In the genomic region with DNA sequence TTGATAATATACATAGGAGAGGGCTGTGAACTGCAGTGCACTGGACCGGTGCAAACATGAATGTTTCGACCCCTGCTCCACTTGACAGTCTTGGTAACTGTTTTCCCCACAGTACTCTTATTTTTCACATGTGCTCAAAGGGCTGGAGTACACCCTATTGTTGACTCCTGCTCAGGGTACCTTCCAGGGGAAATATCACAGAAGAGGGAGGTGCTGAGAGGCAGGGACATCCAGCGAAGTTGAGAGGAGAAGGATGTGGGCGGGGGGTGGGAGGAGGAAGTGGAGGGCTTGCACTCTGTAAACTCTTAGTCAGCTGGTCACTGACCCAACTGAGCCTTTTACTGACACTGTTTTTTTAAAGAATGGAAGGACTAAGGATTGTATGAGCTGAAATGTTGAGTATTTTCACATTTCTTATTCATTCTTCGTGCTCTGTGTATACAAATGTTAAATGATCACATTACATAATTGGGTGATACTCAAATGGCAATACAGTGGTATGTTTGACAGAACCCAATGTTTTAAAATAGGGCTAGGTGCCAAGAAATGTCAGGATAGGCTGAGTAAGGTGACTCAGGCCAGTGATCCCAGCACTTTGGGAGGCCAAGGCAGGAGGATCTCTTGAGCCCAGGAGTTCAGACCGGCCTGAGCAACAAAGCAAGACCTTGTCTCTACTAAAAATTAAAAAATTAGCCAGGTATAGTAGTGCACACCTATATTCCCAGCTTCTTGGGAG, we compare ENCODE assay signal across 1 cellular context.
TF ChIP-seq lines count a peak whose summit lies in the region.

No MANE protein-coding gene starts in this region.

TF ChIP-seq in K562, 482 proteins besides CTCF, POLR2A, EP300 and RAD21 (continued from another document):
- TF ChIP-seq, protein P1, sequence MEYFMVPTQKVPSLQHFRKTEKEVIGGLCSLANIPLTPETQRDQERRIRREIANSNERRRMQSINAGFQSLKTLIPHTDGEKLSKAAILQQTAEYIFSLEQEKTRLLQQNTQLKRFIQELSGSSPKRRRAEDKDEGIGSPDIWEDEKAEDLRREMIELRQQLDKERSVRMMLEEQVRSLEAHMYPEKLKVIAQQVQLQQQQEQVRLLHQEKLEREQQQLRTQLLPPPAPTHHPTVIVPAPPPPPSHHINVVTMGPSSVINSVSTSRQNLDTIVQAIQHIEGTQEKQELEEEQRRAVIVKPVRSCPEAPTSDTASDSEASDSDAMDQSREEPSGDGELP (CRISPR knock-in tag; IDR thresholded peaks at IDR 0.05; ENCODE audit: borderline replicate concordance), result peak; percentile 54; the same call in 1 of the 2 replicates
- TF ChIP-seq NFE2 (IDR thresholded peaks at IDR 0.05; ENCODE audit: low read depth) (no peak), SPI1 (IDR thresholded peaks at IDR 0.05; ENCODE audit: borderline replicate concordance, low read depth, low read length) (peak; percentile 85), FOSL1 (tag; conservative IDR thresholded peaks at IDR 0.05) (0 out of 2 replicates have a peak, but pooled peaks have one; percentile 34), DPF2 (IDR thresholded peaks at IDR 0.05) (0 out of 2 replicates have a peak, but pooled peaks have one; percentile 34), NFIC (IDR thresholded peaks at IDR 0.05) (peak; percentile 83), NELFE (IDR thresholded peaks at IDR 0.05; ENCODE audit: insufficient read depth, insufficient read length) (no peak), RCOR1 (IDR thresholded peaks at IDR 0.05; ENCODE audit: borderline replicate concordance in 1 of 2, low read depth in 2 of 2, low read length in 2 of 2) (peak in 1 of 2 experiments; percentile 45; a peak in 1 of 4 replicates), SMARCC2 (IDR thresholded peaks at IDR 0.05; ENCODE audit: low read depth) (no peak), SMARCA4 (IDR thresholded peaks at IDR 0.05) (peak; percentile 24; the same call in 1 of the 2 replicates), MIER1 (IDR thresholded peaks at IDR 0.05; ENCODE audit: low read depth) (no peak), ZNF57 (CRISPR knock-in tag; IDR thresholded peaks at IDR 0.05) (no peak), EGR1 (conservative IDR thresholded peaks at IDR 0.05) (peak; percentile 90), RAD51 (IDR thresholded peaks at IDR 0.05; ENCODE audit: borderline replicate concordance, low read depth) (0 out of 2 replicates have a peak, but pooled peaks have one; percentile 25), CREBBP (IDR thresholded peaks at IDR 0.05; ENCODE audit: low read depth, low read length) (no peak), POLR2AphosphoS5 (IDR thresholded peaks at IDR 0.05; ENCODE audit: control insufficient read depth, insufficient read depth, low read depth, low read length) (no peak), KAT7 (CRISPR knock-in tag; IDR thresholded peaks at IDR 0.05; ENCODE audit: borderline replicate concordance) (no peak), RHOXF2B (CRISPR knock-in tag; conservative IDR thresholded peaks at IDR 0.05) (no peak), DDX20 (tag; IDR thresholded peaks at IDR 0.05; ENCODE audit: low read depth) (no peak), SP1 (CRISPR knock-in tag; IDR thresholded peaks at IDR 0.05) (no peak), JUN (IDR thresholded peaks at IDR 0.05; ENCODE audit: borderline replicate concordance, low read depth, low read length) (no peak), JUN (CRISPR knock-in tag; IDR thresholded peaks at IDR 0.05; ENCODE audit: borderline replicate concordance) (no peak), FOXP1 (CRISPR knock-in tag; IDR thresholded peaks at IDR 0.05) (no peak), ZNF316 (IDR thresholded peaks at IDR 0.05) (0 out of 2 replicates have a peak, but pooled peaks have one; percentile 23), DACH1 (IDR thresholded peaks at IDR 0.05; ENCODE audit: partially characterized antibody) (peak; percentile 63), ZNF263 (CRISPR knock-in tag; IDR thresholded peaks at IDR 0.05; ENCODE audit: borderline replicate concordance) (no peak), PRMT5 (CRISPR knock-in tag; IDR thresholded peaks at IDR 0.05) (no peak), ZNF75A (CRISPR knock-in tag; IDR thresholded peaks at IDR 0.05) (no peak), NR1H2 (CRISPR knock-in tag; IDR thresholded peaks at IDR 0.05) (no peak), KDM4B (IDR thresholded peaks at IDR 0.05; ENCODE audit: borderline replicate concordance in 2 of 2, low read depth in 1 of 2) (no peak), TCF7L2 (IDR thresholded peaks at IDR 0.05; ENCODE audit: low read depth, low read length) (no peak)
- TF ChIP-seq, protein P2, sequence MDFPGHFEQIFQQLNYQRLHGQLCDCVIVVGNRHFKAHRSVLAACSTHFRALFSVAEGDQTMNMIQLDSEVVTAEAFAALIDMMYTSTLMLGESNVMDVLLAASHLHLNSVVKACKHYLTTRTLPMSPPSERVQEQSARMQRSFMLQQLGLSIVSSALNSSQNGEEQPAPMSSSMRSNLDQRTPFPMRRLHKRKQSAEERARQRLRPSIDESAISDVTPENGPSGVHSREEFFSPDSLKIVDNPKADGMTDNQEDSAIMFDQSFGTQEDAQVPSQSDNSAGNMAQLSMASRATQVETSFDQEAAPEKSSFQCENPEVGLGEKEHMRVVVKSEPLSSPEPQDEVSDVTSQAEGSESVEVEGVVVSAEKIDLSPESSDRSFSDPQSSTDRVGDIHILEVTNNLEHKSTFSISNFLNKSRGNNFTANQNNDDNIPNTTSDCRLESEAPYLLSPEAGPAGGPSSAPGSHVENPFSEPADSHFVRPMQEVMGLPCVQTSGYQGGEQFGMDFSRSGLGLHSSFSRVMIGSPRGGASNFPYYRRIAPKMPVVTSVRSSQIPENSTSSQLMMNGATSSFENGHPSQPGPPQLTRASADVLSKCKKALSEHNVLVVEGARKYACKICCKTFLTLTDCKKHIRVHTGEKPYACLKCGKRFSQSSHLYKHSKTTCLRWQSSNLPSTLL (IDR thresholded peaks at IDR 0.05), result no peak
- TF ChIP-seq, protein P3, sequence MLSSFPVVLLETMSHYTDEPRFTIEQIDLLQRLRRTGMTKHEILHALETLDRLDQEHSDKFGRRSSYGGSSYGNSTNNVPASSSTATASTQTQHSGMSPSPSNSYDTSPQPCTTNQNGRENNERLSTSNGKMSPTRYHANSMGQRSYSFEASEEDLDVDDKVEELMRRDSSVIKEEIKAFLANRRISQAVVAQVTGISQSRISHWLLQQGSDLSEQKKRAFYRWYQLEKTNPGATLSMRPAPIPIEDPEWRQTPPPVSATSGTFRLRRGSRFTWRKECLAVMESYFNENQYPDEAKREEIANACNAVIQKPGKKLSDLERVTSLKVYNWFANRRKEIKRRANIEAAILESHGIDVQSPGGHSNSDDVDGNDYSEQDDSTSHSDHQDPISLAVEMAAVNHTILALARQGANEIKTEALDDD (IDR thresholded peaks at IDR 0.05), result peak; percentile 52; the same call in 1 of the 2 replicates
- TF ChIP-seq, protein P4, sequence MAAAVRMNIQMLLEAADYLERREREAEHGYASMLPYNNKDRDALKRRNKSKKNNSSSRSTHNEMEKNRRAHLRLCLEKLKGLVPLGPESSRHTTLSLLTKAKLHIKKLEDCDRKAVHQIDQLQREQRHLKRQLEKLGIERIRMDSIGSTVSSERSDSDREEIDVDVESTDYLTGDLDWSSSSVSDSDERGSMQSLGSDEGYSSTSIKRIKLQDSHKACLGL (CRISPR knock-in tag; IDR thresholded peaks at IDR 0.05; ENCODE audit: borderline replicate concordance, poor library complexity, severe bottlenecking), result no peak
- TF ChIP-seq, protein P5, sequence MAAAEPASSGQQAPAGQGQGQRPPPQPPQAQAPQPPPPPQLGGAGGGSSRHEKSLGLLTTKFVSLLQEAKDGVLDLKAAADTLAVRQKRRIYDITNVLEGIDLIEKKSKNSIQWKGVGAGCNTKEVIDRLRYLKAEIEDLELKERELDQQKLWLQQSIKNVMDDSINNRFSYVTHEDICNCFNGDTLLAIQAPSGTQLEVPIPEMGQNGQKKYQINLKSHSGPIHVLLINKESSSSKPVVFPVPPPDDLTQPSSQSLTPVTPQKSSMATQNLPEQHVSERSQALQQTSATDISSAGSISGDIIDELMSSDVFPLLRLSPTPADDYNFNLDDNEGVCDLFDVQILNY (CRISPR knock-in tag; IDR thresholded peaks at IDR 0.05), result no peak
- TF ChIP-seq, protein P6, sequence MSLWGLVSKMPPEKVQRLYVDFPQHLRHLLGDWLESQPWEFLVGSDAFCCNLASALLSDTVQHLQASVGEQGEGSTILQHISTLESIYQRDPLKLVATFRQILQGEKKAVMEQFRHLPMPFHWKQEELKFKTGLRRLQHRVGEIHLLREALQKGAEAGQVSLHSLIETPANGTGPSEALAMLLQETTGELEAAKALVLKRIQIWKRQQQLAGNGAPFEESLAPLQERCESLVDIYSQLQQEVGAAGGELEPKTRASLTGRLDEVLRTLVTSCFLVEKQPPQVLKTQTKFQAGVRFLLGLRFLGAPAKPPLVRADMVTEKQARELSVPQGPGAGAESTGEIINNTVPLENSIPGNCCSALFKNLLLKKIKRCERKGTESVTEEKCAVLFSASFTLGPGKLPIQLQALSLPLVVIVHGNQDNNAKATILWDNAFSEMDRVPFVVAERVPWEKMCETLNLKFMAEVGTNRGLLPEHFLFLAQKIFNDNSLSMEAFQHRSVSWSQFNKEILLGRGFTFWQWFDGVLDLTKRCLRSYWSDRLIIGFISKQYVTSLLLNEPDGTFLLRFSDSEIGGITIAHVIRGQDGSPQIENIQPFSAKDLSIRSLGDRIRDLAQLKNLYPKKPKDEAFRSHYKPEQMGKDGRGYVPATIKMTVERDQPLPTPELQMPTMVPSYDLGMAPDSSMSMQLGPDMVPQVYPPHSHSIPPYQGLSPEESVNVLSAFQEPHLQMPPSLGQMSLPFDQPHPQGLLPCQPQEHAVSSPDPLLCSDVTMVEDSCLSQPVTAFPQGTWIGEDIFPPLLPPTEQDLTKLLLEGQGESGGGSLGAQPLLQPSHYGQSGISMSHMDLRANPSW (CRISPR knock-in tag; IDR thresholded peaks at IDR 0.05), result no peak
- TF ChIP-seq, protein P7, sequence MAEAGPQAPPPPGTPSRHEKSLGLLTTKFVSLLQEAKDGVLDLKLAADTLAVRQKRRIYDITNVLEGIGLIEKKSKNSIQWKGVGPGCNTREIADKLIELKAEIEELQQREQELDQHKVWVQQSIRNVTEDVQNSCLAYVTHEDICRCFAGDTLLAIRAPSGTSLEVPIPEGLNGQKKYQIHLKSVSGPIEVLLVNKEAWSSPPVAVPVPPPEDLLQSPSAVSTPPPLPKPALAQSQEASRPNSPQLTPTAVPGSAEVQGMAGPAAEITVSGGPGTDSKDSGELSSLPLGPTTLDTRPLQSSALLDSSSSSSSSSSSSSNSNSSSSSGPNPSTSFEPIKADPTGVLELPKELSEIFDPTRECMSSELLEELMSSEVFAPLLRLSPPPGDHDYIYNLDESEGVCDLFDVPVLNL (CRISPR knock-in tag; IDR thresholded peaks at IDR 0.05; ENCODE audit: low read depth), result no peak
